Comparison of ENCODE assay signal across 9 cellular contexts in genomic region chr4:109548655-109549054, GRCh38. TPM values are rescaled to one million over a fixed set of nuclear protein-coding genes. Genes with fewer than 3 reads are reported as not detected.
DNase-seq lines count a peak whose midpoint lies in the region; ATAC-seq, FAIRE-seq and TF ChIP-seq lines count a peak whose summit lies in the region.
"Had no signal": no experiment of that assay in that cellular context is flagged by ENCODE, and none has a peak within 500 bp of the region (broad histone marks: within the 10 kb centered on the region; RNA-seq: fewer than 3 reads in every experiment).

No MANE protein-coding gene starts in this region.

- peak overlapping the region; percentile 57 for H3K27ac Mint-ChIP-seq in activated naive CD8-positive, alpha-beta T cell treated with anti-CD3 and anti-CD28 coated beads, Interleukin-2, amount 50 U/mL, for 24 hours
- no peak overlapping the region for H3K27ac Mint-ChIP-seq in T-helper 2 cell treated with Interferon-gamma antibody and Interleukin-4, amounts not matched to agents 5 μg/mL and 100 μg/mL, for 36 hours

- H3K9ac ChIP-seq in kidney (ENCODE audit: low read length in 2 of 2), result no peak overlapping the region

- no peak overlapping the region for H3K4me3 Mint-ChIP-seq in activated naive CD8-positive, alpha-beta T cell treated with anti-CD3 and anti-CD28 coated beads, Interleukin-2, amount 50 U/mL, for 24 hours
- H3K4me3 Mint-ChIP-seq in T-helper 2 cell treated with Interferon-gamma antibody and Interleukin-4, amounts not matched to agents 5 μg/mL and 100 μg/mL, for 36 hours, result no peak overlapping the region

- peak; percentile 44 to 46 for DNase-seq in AML-193 (lab: John Stamatoyannopoulos, UW)
- DNase-seq in HT1080 (ENCODE audit: low read depth), result peak; percentile 98
- no peak for DNase-seq in activated naive CD8-positive, alpha-beta T cell treated with anti-CD3 and anti-CD28 coated beads, Interleukin-2, amount 50 U/mL, for 24 hours
- DNase-seq in left lung, result peak in 1 of 2 donors; percentile 48
- no peak for DNase-seq in kidney
- no peak for DNase-seq in T-helper 2 cell treated with Interferon-gamma antibody and Interleukin-4, amounts not matched to agents 5 μg/mL and 100 μg/mL, for 36 hours (ENCODE audit: low spot score)
- no peak for DNase-seq in putamen (ENCODE audit: low spot score)
- DNase-seq: NCI-H345 had no signal

- no peak for FAIRE-seq in kidney (lab: Jason Lieb, UNC)

- H3K4me1 ChIP-seq in left lung (peaks cover 0 to 7% of the 10 kb centered on the region in 2 donors), kidney (ENCODE audit: control insufficient read depth in 1 of 2, insufficient read depth in 1 of 2, low read depth in 1 of 2, low read length in 2 of 2) (no peaks in the 10 kb centered on the region)

- peak overlapping the region in 1 of 2 donors; percentile 57 for H3K27ac ChIP-seq in left lung
- H3K27ac ChIP-seq in kidney (ENCODE audit: low read depth in 2 of 2, low read length in 2 of 2), result no peak overlapping the region

- TF ChIP-seq CTCF in left lung (IDR thresholded peaks at IDR 0.05), result no peak
- TF ChIP-seq CTCF in kidney (IDR thresholded peaks at IDR 0.05; ENCODE audit: borderline replicate concordance, extremely low read depth, insufficient read depth), result no peak

- H3K27me3 Mint-ChIP-seq in activated naive CD8-positive, alpha-beta T cell treated with anti-CD3 and anti-CD28 coated beads, Interleukin-2, amount 50 U/mL, for 24 hours, result no peaks in the 10 kb centered on the region
- H3K27me3 Mint-ChIP-seq in T-helper 2 cell treated with Interferon-gamma antibody and Interleukin-4, amounts not matched to agents 5 μg/mL and 100 μg/mL, for 36 hours (ENCODE audit: low read depth), result no peaks in the 10 kb centered on the region

- H3K4me3 ChIP-seq in left lung (no peak overlapping the region), kidney (ENCODE audit: low read length in 2 of 2) (no peak overlapping the region)

- no peaks in the 10 kb centered on the region for H3K27me3 ChIP-seq in left lung

- peaks cover 5% of the 10 kb centered on the region for H3K9me3 Mint-ChIP-seq in activated naive CD8-positive, alpha-beta T cell treated with anti-CD3 and anti-CD28 coated beads, Interleukin-2, amount 50 U/mL, for 24 hours
- peaks cover 6% of the 10 kb centered on the region for H3K9me3 Mint-ChIP-seq in T-helper 2 cell treated with Interferon-gamma antibody and Interleukin-4, amounts not matched to agents 5 μg/mL and 100 μg/mL, for 36 hours

- peak; percentile 82 for ATAC-seq in activated naive CD8-positive, alpha-beta T cell treated with anti-CD3 and anti-CD28 coated beads, Interleukin-2, amount 50 U/mL, for 24 hours
- peak; percentile 86 for ATAC-seq in left lung
- ATAC-seq in GM21515 (IDR thresholded peaks at IDR 0.05; ENCODE audit: unreplicated experiment), result no peak

- H3K36me3 ChIP-seq in left lung (peaks cover 0 to 5% of the 10 kb centered on the region in 2 donors), kidney (ENCODE audit: control insufficient read depth in 1 of 2, insufficient read depth in 2 of 2, low read length in 2 of 2) (peaks cover 1 to 8% of the 10 kb centered on the region in 2 donors)

- no peaks in the 10 kb centered on the region for H3K9me3 ChIP-seq in left lung
- no peaks in the 10 kb centered on the region for H3K9me3 ChIP-seq in kidney (ENCODE audit: control insufficient read depth in 1 of 2, low read length in 2 of 2)

- peaks cover 18% of the 10 kb centered on the region for H3K4me1 Mint-ChIP-seq in activated naive CD8-positive, alpha-beta T cell treated with anti-CD3 and anti-CD28 coated beads, Interleukin-2, amount 50 U/mL, for 24 hours
- H3K4me1 Mint-ChIP-seq in T-helper 2 cell treated with Interferon-gamma antibody and Interleukin-4, amounts not matched to agents 5 μg/mL and 100 μg/mL, for 36 hours (ENCODE audit: low read depth), result peaks cover 11% of the 10 kb centered on the region

- peaks cover 30% of the 10 kb centered on the region for H3K36me3 Mint-ChIP-seq in activated naive CD8-positive, alpha-beta T cell treated with anti-CD3 and anti-CD28 coated beads, Interleukin-2, amount 50 U/mL, for 24 hours (ENCODE audit: low read depth)
- H3K36me3 Mint-ChIP-seq in T-helper 2 cell treated with Interferon-gamma antibody and Interleukin-4, amounts not matched to agents 5 μg/mL and 100 μg/mL, for 36 hours (ENCODE audit: low read depth), result peaks cover 18% of the 10 kb centered on the region

- intact Hi-C loops in left lung (cut with DNase I) (no loop called here), kidney (cut with DNase I) (no loop called here)

RNA-seq across cellular contexts. Expression of gene MCUB, which starts 11.4 kb away (rescaled TPM):
- total RNA-seq in HT1080 (2014; rRNA removed; shearing (Covaris generic)), result 50.1 and 92.6 TPM in 2 replicates
- polyA plus RNA-seq in HT1080 (2015; cell fraction: cytosol; rRNA removed), result 45.3 and 46.7 TPM in 2 replicates
- 24.5 and 39.7 TPM in 2 replicates for polyA plus RNA-seq in HT1080 (2015; cell fraction: nucleus; rRNA removed)
- total RNA-seq in left lung, result 10 to 100 TPM; 18.8 to 28.2 TPM
- 15.2 TPM for total RNA-seq in kidney
- 2.3 TPM for polyA plus RNA-seq in kidney (ENCODE audit: insufficient read depth, low read depth, low replicate concordance)

Comparison
In these comparisons a context has a peak if more than half of its experiments do, and no peak if none do; other contexts are left out.
1. DNase-seq: peak in AML-193 (2 of 2) and HT1080 (single experiment); none in activated naive CD8-positive, alpha-beta T cell treated with anti-CD3 and anti-CD28 coated beads, Interleukin-2, amount 50 U/mL, for 24 hours (single experiment), kidney (single experiment), T-helper 2 cell treated with Interferon-gamma antibody and Interleukin-4, amounts not matched to agents 5 μg/mL and 100 μg/mL, for 36 hours (single experiment) and putamen (single experiment).